Comparison of ENCODE assay signal across 32 cellular contexts in the genomic region with DNA sequence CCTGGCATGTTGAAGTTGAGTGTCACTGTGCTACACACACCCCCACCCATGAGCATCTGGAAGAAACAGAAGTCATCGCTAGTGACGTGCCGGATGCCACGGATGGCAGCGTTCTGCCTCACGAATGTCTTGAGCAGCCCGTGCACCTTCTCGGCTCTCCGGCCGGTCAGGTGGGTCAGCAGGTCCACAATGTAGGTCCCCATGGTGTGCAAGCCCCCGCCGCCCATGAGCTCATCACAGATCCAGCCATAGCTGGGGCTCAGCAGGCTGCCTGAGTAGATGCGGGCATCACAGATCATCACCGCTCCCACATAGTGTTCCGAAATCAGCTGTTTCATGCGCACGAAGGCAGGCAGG.
"Had no signal": no experiment of that assay in that cellular context is flagged by ENCODE, and none has a peak within 500 bp of the region (broad histone marks: within the 10 kb centered on the region; RNA-seq: fewer than 3 reads in every experiment).

No MANE protein-coding gene starts in this region.

- H3K36me3 ChIP-seq: cardiac muscle cell, ovary, thoracic aorta had no signal

- H3K4me3 Mint-ChIP-seq: activated CD4-positive, alpha-beta memory T cell treated with anti-CD3 and anti-CD28 coated beads for 36 hours; activated CD4-positive, alpha-beta T cell treated with anti-CD3 and anti-CD28 coated beads, Interleukin-2, amount 10 ng/mL, durations not matched to agents 24 days and 14 days; activated naive CD4-positive, alpha-beta T cell treated with anti-CD3 and anti-CD28 coated beads, Interleukin-2, amount 10 ng/mL, durations not matched to agents 7 days and 5 days; activated naive CD8-positive, alpha-beta T cell treated with anti-CD3 and anti-CD28 coated beads, Interleukin-2, amount 10 ng/mL, durations not matched to agents 7 days and 5 days; activated T-helper 1 cell treated with anti-CD3 and anti-CD28 coated beads, Interleukin-12 subunit alpha, Interleukin-12 subunit beta, Interleukin-2, Interleukin-4 antibody, amounts not matched to agents 30 ng/mL and 10 ng/mL and 1 ng/mL, durations not matched to agents 14 hours and 24 hours and 36 hours; brain; immature natural killer cell; natural killer cell treated with Interleukin-12 subunit alpha and Interleukin-12 subunit beta and Interleukin-15 and Interleukin-18, amount 100 ng/mL, for 72 hours; stimulated activated effector memory CD8-positive, alpha-beta T cell treated with anti-CD3 and anti-CD28 coated beads, Interleukin-12 subunit alpha, Interleukin-12 subunit beta, amount 100 ng/mL, for 72 hours; stimulated activated naive CD8-positive, alpha-beta T cell treated with anti-CD3 and anti-CD28 coated beads, Interleukin-15, Interleukin-2, amounts not matched to agents 100 ng/mL and 50 ng/mL, for 24 hours; type B pancreatic cell had no signal

- H3K27ac Mint-ChIP-seq: activated CD4-positive, alpha-beta memory T cell treated with anti-CD3 and anti-CD28 coated beads for 36 hours; activated CD4-positive, alpha-beta T cell treated with anti-CD3 and anti-CD28 coated beads, Interleukin-2, amount 10 ng/mL, durations not matched to agents 24 days and 14 days; activated naive CD4-positive, alpha-beta T cell treated with anti-CD3 and anti-CD28 coated beads, Interleukin-2, amount 10 ng/mL, durations not matched to agents 7 days and 5 days; activated naive CD8-positive, alpha-beta T cell treated with anti-CD3 and anti-CD28 coated beads, Interleukin-2, amount 10 ng/mL, durations not matched to agents 7 days and 5 days; activated T-helper 1 cell treated with anti-CD3 and anti-CD28 coated beads, Interleukin-12 subunit alpha, Interleukin-12 subunit beta, Interleukin-2, Interleukin-4 antibody, amounts not matched to agents 30 ng/mL and 10 ng/mL and 1 ng/mL, durations not matched to agents 14 hours and 24 hours and 36 hours; immature natural killer cell; natural killer cell treated with Interleukin-12 subunit alpha and Interleukin-12 subunit beta and Interleukin-15 and Interleukin-18, amount 100 ng/mL, for 72 hours; progenitor cell of endocrine pancreas; stimulated activated effector memory CD8-positive, alpha-beta T cell treated with anti-CD3 and anti-CD28 coated beads, Interleukin-12 subunit alpha, Interleukin-12 subunit beta, amount 100 ng/mL, for 72 hours; stimulated activated naive CD8-positive, alpha-beta T cell treated with anti-CD3 and anti-CD28 coated beads, Interleukin-15, Interleukin-2, amounts not matched to agents 100 ng/mL and 50 ng/mL, for 24 hours had no signal

- H3K27ac ChIP-seq: ascending aorta, cardiac muscle cell, thoracic aorta, WERI-Rb-1 had no signal

- H3K9me3 ChIP-seq: ascending aorta, heart left ventricle, left lung, mucosa of descending colon, neutrophil, ovary, thoracic aorta had no signal

- H3K9me3 Mint-ChIP-seq: activated CD4-positive, alpha-beta memory T cell treated with anti-CD3 and anti-CD28 coated beads for 36 hours; activated CD4-positive, alpha-beta T cell treated with anti-CD3 and anti-CD28 coated beads, Interleukin-2, amount 10 ng/mL, durations not matched to agents 24 days and 14 days; activated naive CD4-positive, alpha-beta T cell treated with anti-CD3 and anti-CD28 coated beads, Interleukin-2, amount 10 ng/mL, durations not matched to agents 7 days and 5 days; activated naive CD8-positive, alpha-beta T cell treated with anti-CD3 and anti-CD28 coated beads, Interleukin-2, amount 10 ng/mL, durations not matched to agents 7 days and 5 days; activated T-helper 1 cell treated with anti-CD3 and anti-CD28 coated beads, Interleukin-12 subunit alpha, Interleukin-12 subunit beta, Interleukin-2, Interleukin-4 antibody, amounts not matched to agents 30 ng/mL and 10 ng/mL and 1 ng/mL, durations not matched to agents 14 hours and 24 hours and 36 hours; brain; immature natural killer cell; natural killer cell treated with Interleukin-12 subunit alpha and Interleukin-12 subunit beta and Interleukin-15 and Interleukin-18, amount 100 ng/mL, for 72 hours; stimulated activated effector memory CD8-positive, alpha-beta T cell treated with anti-CD3 and anti-CD28 coated beads, Interleukin-12 subunit alpha, Interleukin-12 subunit beta, amount 100 ng/mL, for 72 hours; stimulated activated naive CD8-positive, alpha-beta T cell treated with anti-CD3 and anti-CD28 coated beads, Interleukin-15, Interleukin-2, amounts not matched to agents 100 ng/mL and 50 ng/mL, for 24 hours; type B pancreatic cell had no signal

- H3K27me3 Mint-ChIP-seq: activated CD4-positive, alpha-beta memory T cell treated with anti-CD3 and anti-CD28 coated beads for 36 hours; activated CD4-positive, alpha-beta T cell treated with anti-CD3 and anti-CD28 coated beads, Interleukin-2, amount 10 ng/mL, durations not matched to agents 24 days and 14 days; activated naive CD4-positive, alpha-beta T cell treated with anti-CD3 and anti-CD28 coated beads, Interleukin-2, amount 10 ng/mL, durations not matched to agents 7 days and 5 days; activated naive CD8-positive, alpha-beta T cell treated with anti-CD3 and anti-CD28 coated beads, Interleukin-2, amount 10 ng/mL, durations not matched to agents 7 days and 5 days; brain; natural killer cell treated with Interleukin-12 subunit alpha and Interleukin-12 subunit beta and Interleukin-15 and Interleukin-18, amount 100 ng/mL, for 72 hours; progenitor cell of endocrine pancreas; stimulated activated naive CD8-positive, alpha-beta T cell treated with anti-CD3 and anti-CD28 coated beads, Interleukin-15, Interleukin-2, amounts not matched to agents 100 ng/mL and 50 ng/mL, for 24 hours; type B pancreatic cell had no signal

- H3K4me1 Mint-ChIP-seq: immature natural killer cell had no signal

- H3K4me3 ChIP-seq: ascending aorta, cardiac muscle cell, coronary artery, heart left ventricle, left lung, mucosa of descending colon, ovary, skin epidermis, thoracic aorta had no signal

- H3K27me3 ChIP-seq: ascending aorta, heart left ventricle, left lung, neutrophil, ovary had no signal

- H3K4me1 ChIP-seq: ascending aorta had no signal

- DNase-seq: activated CD4-positive, alpha-beta memory T cell treated with anti-CD3 and anti-CD28 coated beads for 36 hours; activated CD4-positive, alpha-beta T cell treated with anti-CD3 and anti-CD28 coated beads, Interleukin-2, amount 10 ng/mL, durations not matched to agents 24 days and 14 days; activated CD8-positive, alpha-beta memory T cell treated with anti-CD3 and anti-CD28 coated beads, Interleukin-2, amount 50 U/mL, for 4 hours; activated effector memory CD4-positive, alpha-beta T cell treated with anti-CD3 and anti-CD28 coated beads, Interleukin-2, amount 50 U/mL, for 16 hours; activated naive CD4-positive, alpha-beta T cell treated with anti-CD3 and anti-CD28 coated beads, Interleukin-2, amount 10 ng/mL, durations not matched to agents 7 days and 5 days; activated naive CD8-positive, alpha-beta T cell treated with anti-CD3 and anti-CD28 coated beads, Interleukin-2, amount 10 ng/mL, durations not matched to agents 7 days and 5 days; activated T-cell treated with anti-CD3 and anti-CD28 coated beads, Interleukin-2, amount 50 U/mL, for 1 hour; foreskin fibroblast; hypothalamus; immature natural killer cell; kidney glomerular epithelial cell; mucosa of descending colon; retina; stimulated activated CD4-positive, alpha-beta T cell treated with anti-CD3 and anti-CD28 coated beads, Interleukin-4, amount 100 ng/mL, for 24 hours; T-helper 9 cell; WERI-Rb-1 had no signal

- H3K36me3 Mint-ChIP-seq: activated CD4-positive, alpha-beta memory T cell treated with anti-CD3 and anti-CD28 coated beads for 36 hours; activated naive CD8-positive, alpha-beta T cell treated with anti-CD3 and anti-CD28 coated beads, Interleukin-2, amount 10 ng/mL, durations not matched to agents 7 days and 5 days; immature natural killer cell; natural killer cell treated with Interleukin-12 subunit alpha and Interleukin-12 subunit beta and Interleukin-15 and Interleukin-18, amount 100 ng/mL, for 72 hours; type B pancreatic cell had no signal
